In genomic region chr17:65117384-65118035, GRCh38 we compare ENCODE assay signal across 17 cellular contexts. TPM values are rescaled to one million over a fixed set of nuclear protein-coding genes. Genes with fewer than 3 reads are reported as not detected.
DNase-seq lines count a peak whose midpoint lies in the region; ATAC-seq, FAIRE-seq and TF ChIP-seq lines count a peak whose summit lies in the region.
"Had no signal": no experiment of that assay in that cellular context is flagged by ENCODE, and none has a peak within 500 bp of the region (broad histone marks: within the 10 kb centered on the region; RNA-seq: fewer than 3 reads in every experiment).

No MANE protein-coding gene starts in this region.

- no peak overlapping the region for H3K9ac ChIP-seq in HepG2 (ENCODE audit: insufficient read depth, low read depth, low read length)

- no peaks in the 10 kb centered on the region for H4K20me1 ChIP-seq in HepG2 (ENCODE audit: insufficient read depth, low read length)

- no peaks in the 10 kb centered on the region for H3K36me3 ChIP-seq in right lobe of liver
- no peaks in the 10 kb centered on the region for H3K36me3 ChIP-seq in HepG2 (replicated peaks in 1 of 2; ENCODE audit: control insufficient read depth in 1 of 2, insufficient read depth in 2 of 2, low read length in 2 of 2)
- H3K36me3 ChIP-seq: HAP-1 had no signal

- POLR2A ChIA-PET in HepG2 (lab: Yijun Ruan, JAX), result no interaction called here
- POLR2A ChIA-PET in HEK293T (lab: Yijun Ruan, JAX), result interaction anchor here (1.7 kb wide), 1 partner anchor 17 kb away, joined by 6 read pairs; no protein-coding TSS in a partner anchor

- WGBS in right lobe of liver (ENCODE audit: insufficient coverage, low coverage, low lambda C conversion rate, missing lambda C conversion rate), result 54% methylated on average over 4 of the region's 4 CpGs
- WGBS in HepG2 (ENCODE audit: low lambda C conversion rate), result 44% methylated on average over 4 of the region's 4 CpGs

- intact Hi-C loops in right lobe of liver (cut with DNase I), result no loop called here
- intact Hi-C loops in HepG2 (cut with micrococcal nuclease; ENCODE audit: unreplicated experiment), result no loop called here
- intact Hi-C loops in left colon (cut with DNase I, micrococcal nuclease), result no loop called here

- TF ChIP-seq RAD21 in HepG2 (CRISPR knock-in tag; IDR thresholded peaks at IDR 0.05), result no peak

- no peak for FAIRE-seq in HepG2 (lab: Jason Lieb, UNC)
- FAIRE-seq: A204.1, G401.6, GM12891 had no signal

- no peak for TF ChIP-seq EP300 in HepG2 (IDR thresholded peaks at IDR 0.05; ENCODE audit: low read depth in 2 of 2, low read length in 2 of 2)
- no peak for TF ChIP-seq EP300 in HepG2 (CRISPR knock-in tag; IDR thresholded peaks at IDR 0.05; ENCODE audit: borderline replicate concordance)

- TF ChIP-seq POLR2A in right lobe of liver (IDR thresholded peaks at IDR 0.05), result no peak
- no peak for TF ChIP-seq POLR2A in HepG2 (IDR thresholded peaks at IDR 0.05; ENCODE audit: insufficient read depth in 1 of 2, low read depth in 2 of 2, low read length in 2 of 2)

- H3K4me2 ChIP-seq in HepG2 (ENCODE audit: low read depth, low read length), result no peak overlapping the region
- H3K4me2 ChIP-seq: GM23338 had no signal

- DNase-seq in right lobe of liver, result no peak
- no peak for DNase-seq in HepG2 (ENCODE audit: low spot score)
- DNase-seq in NCI-H774 (lab: John Stamatoyannopoulos, UW), result peak; percentile 14
- DNase-seq in left colon, result no peak
- no peak for DNase-seq in NCI-H128 (lab: John Stamatoyannopoulos, UW; ENCODE audit: unreplicated experiment)
- no peak for DNase-seq in HEK293T (ENCODE audit: extremely low spot score)
- DNase-seq: C1 segment of cervical spinal cord; CD4-positive, alpha-beta T cell; DMS79; EL; HFFc6 had no signal

- ATAC-seq in right lobe of liver (peak; percentile 28 to 53 (median 44)), HepG2 (no peak), left colon (peak; percentile 19), SK-N-SH treated with all-trans-retinoic acid at 6 μM for 48 hours (no peak)
- ATAC-seq: GM23338 had no signal

- no peak overlapping the region for H3K27ac ChIP-seq in right lobe of liver
- H3K27ac ChIP-seq in HepG2 (ENCODE audit: extremely low read length, insufficient read depth, low read length), result no peak overlapping the region

- H3K79me2 ChIP-seq in HepG2 (ENCODE audit: insufficient read depth, low read length), result no peaks in the 10 kb centered on the region

- CTCF ChIA-PET in HepG2 (lab: Yijun Ruan, JAX; ENCODE audit: low intra/inter-chr PET ratio, low total read pairs), result no interaction called here
- CTCF ChIA-PET in HEK293T (lab: Yijun Ruan, JAX), result no interaction called here

- H2AFZ ChIP-seq in HepG2 (ENCODE audit: low read length), result no peak overlapping the region
- H2AFZ ChIP-seq: GM23338 had no signal

- no peak overlapping the region for H3K4me3 ChIP-seq in right lobe of liver
- H3K4me3 ChIP-seq in HepG2 (replicated peaks in 1 of 3; ENCODE audit: insufficient read depth in 1 of 3, low read depth in 2 of 3, low read length in 3 of 3), result no peak overlapping the region
- H3K4me3 ChIP-seq: GM23338, HAP-1 had no signal

- peaks cover 0 to 7% (median 0%) of the 10 kb centered on the region in 4 donors for H3K4me1 ChIP-seq in right lobe of liver
- H3K4me1 ChIP-seq in HepG2 (ENCODE audit: insufficient read depth, low read length), result peaks cover 14% of the 10 kb centered on the region; the same call in 1 of the 2 replicates

- no peaks in the 10 kb centered on the region for H3K9me3 ChIP-seq in right lobe of liver
- H3K9me3 ChIP-seq in HepG2 (ENCODE audit: low read length), result no peaks in the 10 kb centered on the region
- H3K9me3 ChIP-seq: HAP-1 had no signal

- no peak for TF ChIP-seq CTCF in right lobe of liver (IDR thresholded peaks at IDR 0.05)
- no peak for TF ChIP-seq CTCF in HepG2 (CRISPR knock-in tag; IDR thresholded peaks at IDR 0.05)

- H3K27me3 ChIP-seq in right lobe of liver (no peaks in the 10 kb centered on the region), HepG2 (ENCODE audit: control insufficient read depth in 1 of 2, insufficient read depth in 2 of 2, low read length in 2 of 2) (0 out of 5 replicates have a peak, but pooled peaks cover 0 to 2% of the 10 kb centered on the region in 2 experiments)

- no TSS peak for BruUV-seq in HepG2 (replicated peaks; lab: Mats Ljungman, UMichigan)

- in situ Hi-C loops in HepG2 (cut with HindIII; ENCODE audit: extremely low pct_ligation_motif_present, low pct_unique_long_range_greater_than_20kb), result no loop called here

TF ChIP-seq in HepG2, 621 proteins besides CTCF, POLR2A, EP300 and RAD21 (continues in another document):
- no peak for TF ChIP-seq ZBTB34 (CRISPR knock-in tag; IDR thresholded peaks at IDR 0.05)
- no peak for TF ChIP-seq ZSCAN25 (CRISPR knock-in tag; IDR thresholded peaks at IDR 0.05)

TF ChIP-seq in SK-N-SH treated with all-trans-retinoic acid at 6 μM for 48 hours, 23 proteins besides CTCF, POLR2A, EP300 and RAD21:
- TF ChIP-seq PATZ1 (CRISPR knock-in tag; IDR thresholded peaks at IDR 0.05; ENCODE audit: borderline replicate concordance) (no peak), ZFP30 (CRISPR knock-in tag; IDR thresholded peaks at IDR 0.05) (no peak), ZNF8 (CRISPR knock-in tag; IDR thresholded peaks at IDR 0.05) (no peak), TCF4 (CRISPR knock-in tag; IDR thresholded peaks at IDR 0.05; ENCODE audit: borderline replicate concordance) (no peak), PPARA (CRISPR knock-in tag; IDR thresholded peaks at IDR 0.05; ENCODE audit: borderline replicate concordance) (no peak), OSR1 (CRISPR knock-in tag; IDR thresholded peaks at IDR 0.05) (no peak)
TF ChIP-seq in SK-N-SH treated with all-trans-retinoic acid at 6 μM for 48 hours: peak in this region for 0.

TF ChIP-seq in HEK293T, 16 proteins besides CTCF, POLR2A, EP300 and RAD21:
- TF ChIP-seq NFRKB (IDR thresholded peaks at IDR 0.05), result no peak
- no peak for TF ChIP-seq BHLHE40 (IDR thresholded peaks at IDR 0.05; ENCODE audit: borderline replicate concordance)
- no peak for TF ChIP-seq ZNF384 (IDR thresholded peaks at IDR 0.05)

RNA-seq across cellular contexts. Expression of gene RGS9, which starts 19.7 kb away (rescaled TPM):
- 10 to 100 TPM in 2 of 6 experiments, 1 to 10 TPM in 4; 1.9 to 12.8 (median 5.7) TPM for total RNA-seq in right lobe of liver
- 0.44 and 0.66 TPM in 2 replicates for total RNA-seq in HepG2 (2016; rRNA removed; fragmentation: Illumina TruSeq; extraction: Trizol)
- total RNA-seq in HepG2 (2016; cell fraction: cytosol; rRNA removed; fragmentation: Illumina TruSeq; extraction: Trizol; ENCODE audit: low read depth), result 0.62 and 2.1 TPM in 2 replicates
- 0.13 and 0.37 TPM in 2 replicates for total RNA-seq in HepG2 (2016; cell fraction: insoluble cytoplasmic fraction; rRNA removed; fragmentation: Illumina TruSeq; extraction: Trizol)
- 1.5 and 2.3 TPM in 2 replicates for total RNA-seq in HepG2 (2016; cell fraction: membrane; rRNA removed; fragmentation: Illumina TruSeq; extraction: Trizol)
- total RNA-seq in HepG2 (2016; cell fraction: nucleus; rRNA removed; fragmentation: Illumina TruSeq; extraction: Trizol), result not detected in 2 replicates
- polyA plus RNA-seq in HepG2 (2011; rRNA removed), result 0.43 and 0.74 TPM in 2 replicates
- 0.22 and 0.24 TPM in 2 replicates for polyA plus RNA-seq in HepG2 (2011; cell fraction: cytosol; rRNA removed)
- 0.06 and 0.10 TPM in 2 replicates for polyA plus RNA-seq in HepG2 (2011; cell fraction: nucleus; rRNA removed)
- polyA plus RNA-seq in HepG2 (2012), result 0.47 and 0.65 TPM in 2 replicates
- polyA plus RNA-seq in HepG2 (2016; cell fraction: cytosol; fragmentation: Illumina TruSeq; extraction: Trizol; ENCODE audit: low read depth), result 1.7 and 2.2 TPM in 2 replicates
- 0.62 and 0.74 TPM in 2 replicates for polyA plus RNA-seq in HepG2 (2016; cell fraction: insoluble cytoplasmic fraction; fragmentation: Illumina TruSeq; extraction: Trizol; ENCODE audit: low read depth)
- polyA plus RNA-seq in HepG2 (2016; cell fraction: membrane; fragmentation: Illumina TruSeq; extraction: Trizol; ENCODE audit: low read depth), result 1.2 and 1.8 TPM in 2 replicates
- polyA plus RNA-seq in HepG2 (2016; cell fraction: nucleus; fragmentation: Illumina TruSeq; extraction: Trizol; ENCODE audit: insufficient read depth, low read depth), result 0.29 and 0.72 TPM in 2 replicates
- polyA minus RNA-seq in HepG2 (2011; rRNA and poly(A)+ RNA removed; ENCODE audit: low replicate concordance), result 0.20 and 0.23 TPM in 2 replicates
- polyA minus RNA-seq in HepG2 (2011; cell fraction: cytosol; rRNA and poly(A)+ RNA removed), result not detected in 2 replicates
- polyA minus RNA-seq in HepG2 (2011; cell fraction: nucleus; rRNA and poly(A)+ RNA removed), result 0.13 TPM in 1 of 2 replicates, not detected in the other
- total RNA-seq in left colon, result 10 to 100 TPM in 1 of 2 donors, 1 to 10 TPM in 1; 7.1 to 11.4 TPM

Comparison
In these comparisons a context has a peak if more than half of its experiments do, and no peak if none do; other contexts are left out.
1. ATAC-seq: peak in right lobe of liver (4 of 4) and left colon (single experiment); none in HepG2 (single experiment) and SK-N-SH treated with all-trans-retinoic acid at 6 μM for 48 hours (single experiment).